19 cellular contexts compared by ENCODE assay signal in genomic region chr5:14171091-14171490, GRCh38. TPM values are rescaled to one million over a fixed set of nuclear protein-coding genes. Genes with fewer than 3 reads are reported as not detected.
DNase-seq lines count a peak whose midpoint lies in the region; ATAC-seq and TF ChIP-seq lines count a peak whose summit lies in the region.
"Had no signal": no experiment of that assay in that cellular context is flagged by ENCODE, and none has a peak within 500 bp of the region (broad histone marks: within the 10 kb centered on the region; RNA-seq: fewer than 3 reads in every experiment).

No MANE protein-coding gene starts in this region.

- TF ChIP-seq CTCF in cardiac muscle cell (IDR thresholded peaks at IDR 0.05; ENCODE audit: low read depth, low read length): no peak

- 85% methylated on average over 5 of the region's 5 CpGs for WGBS in right cardiac atrium

- no peaks in the 10 kb centered on the region for H3K36me3 ChIP-seq in cardiac muscle cell
- H3K36me3 ChIP-seq: upper lobe of left lung had no signal

- H3K4me3 ChIP-seq in cardiac muscle cell (no peak overlapping the region), right cardiac atrium (ENCODE audit: low read length) (no peak overlapping the region)
- H3K4me3 ChIP-seq: SK-N-MC, upper lobe of left lung had no signal

- ATAC-seq in right cardiac atrium (no peak), GM21447 (IDR thresholded peaks at IDR 0.05; ENCODE audit: unreplicated experiment) (no peak), GM19467 (IDR thresholded peaks at IDR 0.05; ENCODE audit: unreplicated experiment) (no peak)

- H3K4me1 ChIP-seq in cardiac muscle cell (ENCODE audit: low read depth): peaks cover 40% of the 10 kb centered on the region
- peaks cover 10% of the 10 kb centered on the region for H3K4me1 ChIP-seq in right cardiac atrium (ENCODE audit: control insufficient read depth, insufficient read depth, low read length)

- H3K9me3 ChIP-seq in cardiac muscle cell (ENCODE audit: low read depth) (no peaks in the 10 kb centered on the region), right cardiac atrium (ENCODE audit: control insufficient read depth, low read length) (peaks cover 6% of the 10 kb centered on the region)
- H3K9me3 ChIP-seq: upper lobe of left lung had no signal

- H3K27me3 ChIP-seq in cardiac muscle cell: no peaks in the 10 kb centered on the region
- no peaks in the 10 kb centered on the region for H3K27me3 ChIP-seq in right cardiac atrium (ENCODE audit: control insufficient read depth, insufficient read depth)
- H3K27me3 ChIP-seq: upper lobe of left lung had no signal

- DNase-seq in cardiac muscle cell (ENCODE audit: low read depth in 1 of 2, low spot score in 1 of 2): peak in 1 of 2 donors; percentile 37
- no peak for DNase-seq in right cardiac atrium
- DNase-seq in M059J (ENCODE audit: low read depth): peak; percentile 55
- peak; percentile 80 for DNase-seq in fibroblast of peridontal ligament (ENCODE audit: extremely low read depth)
- no peak for DNase-seq in DMS53 (lab: John Stamatoyannopoulos, UW)
- no peak for DNase-seq in NCI-H446 (lab: John Stamatoyannopoulos, UW)
- DNase-seq: activated CD4-positive, alpha-beta T cell treated with anti-CD3 and anti-CD28 coated beads, Interleukin-2, amount 50 U/mL, for 4 hours; activated naive CD8-positive, alpha-beta T cell treated with anti-CD3 and anti-CD28 coated beads, Interleukin-2, amount 10 ng/mL, durations not matched to agents 7 days and 5 days; activated T-cell treated with anti-CD3 and anti-CD28 coated beads, Interleukin-2, amount 50 U/mL, for 24 hours; effector CD8-positive, alpha-beta T cell; GDM1; NCI-H2029; NCI-H524; small intestine; stimulated activated naive CD4-positive, alpha-beta T cell treated with Interleukin-2 at 50 U/mL for 16 hours had no signal

- intact Hi-C loops in right cardiac atrium (cut with DNase I): no loop called here

- H3K27ac ChIP-seq in cardiac muscle cell (peak overlapping the region; percentile 65), right cardiac atrium (ENCODE audit: low read length) (no peak overlapping the region)

RNA-seq across cellular contexts. Expression of gene TRIO, which starts 27.9 kb away (rescaled TPM):
- total RNA-seq in cardiac muscle cell (74.3 and 104 TPM in 2 replicates), right cardiac atrium (10 to 100 TPM; 46.6 to 66.0 (median 55.5) TPM)
- polyA plus RNA-seq in cardiac muscle cell (15.5 and 22.0 TPM in 2 replicates), right cardiac atrium (31.3 TPM)
- total RNA-seq in M059J (2014; rRNA removed; shearing (Covaris generic)): 55.8 and 116 TPM in 2 replicates

Comparison
In these comparisons a context has a peak if more than half of its experiments do, and no peak if none do; other contexts are left out.
1. DNase-seq: peak in M059J (single experiment) and fibroblast of peridontal ligament (single experiment); none in right cardiac atrium (0 of 3), DMS53 (single experiment) and NCI-H446 (0 of 2).